ENCODE assay signal across 8 cellular contexts in the genomic region with DNA sequence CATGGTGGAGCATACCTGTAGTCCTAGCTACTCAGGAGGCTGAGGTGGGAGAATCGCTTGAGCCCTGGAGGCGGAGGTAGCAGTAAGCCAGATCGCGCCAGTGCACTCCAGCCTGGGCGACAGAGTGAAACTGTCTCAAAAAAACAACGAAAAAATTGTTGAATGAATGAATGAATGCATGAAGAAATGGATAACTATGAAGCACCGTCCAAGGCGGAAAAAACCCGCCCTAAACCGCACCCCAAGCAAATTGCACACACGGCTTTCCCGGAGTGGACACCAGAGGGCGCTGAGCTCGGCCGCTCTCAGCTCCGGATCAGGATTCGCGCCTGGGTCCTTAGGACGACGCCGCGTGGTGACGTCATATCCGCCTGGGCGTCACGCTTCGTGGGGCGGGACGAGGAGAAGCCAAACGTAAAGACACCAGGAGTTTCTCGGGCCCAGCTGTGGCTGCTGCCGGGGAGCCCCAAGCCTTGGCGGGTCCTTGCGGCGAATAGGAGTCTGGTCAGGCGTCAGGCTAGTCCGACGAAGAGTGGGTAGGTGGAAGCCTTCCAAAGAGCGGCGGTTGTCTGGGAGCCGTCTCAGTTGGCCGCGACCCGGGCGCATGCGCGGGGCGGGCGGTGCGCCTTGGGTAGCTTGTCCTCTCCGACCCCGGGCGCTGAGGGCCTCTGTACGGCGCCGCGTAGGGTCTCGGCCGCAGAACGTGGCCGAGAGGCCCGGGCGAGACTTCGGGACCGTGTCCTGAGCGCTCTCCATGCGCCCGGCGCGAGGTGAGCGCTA.
DNase-seq lines count a peak whose midpoint lies in the region; ATAC-seq and FAIRE-seq lines count a peak whose summit lies in the region.

TSS of gene HTD2 (plus strand) at position 639 of the 780 bp plus-strand sequence. CDS start 11,094 bp downstream, outside the sequence.
TSS of gene RPP14 (plus strand) at position 364 of the 780 bp plus-strand sequence. CDS start 4,085 bp downstream, outside the sequence.

- ATAC-seq in HG03457 (IDR thresholded peaks at IDR 0.05; ENCODE audit: unreplicated experiment): peak; percentile 69

- H3K4me3 ChIP-seq in BLaER1 treated with 17β-estradiol and CSF1 and Interleukin-3, amounts not matched to agents 10 nM and 100 nM: peak within 1 kb of the TSS; percentile 72 to 86 (median 77)

- DNase-seq in GM19239 (ENCODE audit: insufficient read length, low spot score) (peak; percentile 87), NCI-H524 (lab: John Stamatoyannopoulos, UW) (peak; percentile 87 to 92), kidney glomerular epithelial cell (lab: John Stamatoyannopoulos, UW) (peak; percentile 91)
- peak; percentile 98 to 99 for DNase-seq in activated CD4-positive, alpha-beta T cell treated with anti-CD3 and anti-CD28 coated beads for 4 hours
- peak; percentile 94 to 97 for DNase-seq in stimulated activated CD4-positive, alpha-beta T cell treated with anti-CD3 and anti-CD28 coated beads, Interleukin-1b, Interleukin-23, amount 100 ng/mL, for 1 hour (ENCODE audit: low read depth in 2 of 2)

- peak within 1 kb of the TSS; percentile 90 to 98 (median 95) for H3K4me2 ChIP-seq in BLaER1 treated with 17β-estradiol and CSF1 and Interleukin-3, amounts not matched to agents 10 nM and 100 nM

- peaks cover 8 to 12% (median 10%) of the 10 kb centered on the region in 11 experiments; a peak in 17 of 22 replicates for H3K9me3 ChIP-seq in BLaER1 treated with 17β-estradiol and CSF1 and Interleukin-3, amounts not matched to agents 10 nM and 100 nM (replicated peaks in 1 of 11)

- H3K27ac ChIP-seq in BLaER1 treated with 17β-estradiol and CSF1 and Interleukin-3, amounts not matched to agents 10 nM and 100 nM: peak within 1 kb of the TSS; percentile 90 to 99 (median 95)
- H3K27ac ChIP-seq in cingulate gyrus (ENCODE audit: low read depth, low read length): peak within 1 kb of the TSS; percentile 99

- H4K20me1 ChIP-seq in BLaER1 treated with 17β-estradiol and CSF1 and Interleukin-3, amounts not matched to agents 10 nM and 100 nM: peaks cover 31 to 42% (median 37%) of the 10 kb centered on the region in 11 experiments; a peak in 21 of 22 replicates

- H3K4me1 ChIP-seq in BLaER1 treated with 17β-estradiol and CSF1 and Interleukin-3, amounts not matched to agents 10 nM and 100 nM: peaks cover 16 to 26% (median 21%) of the 10 kb centered on the region in 10 experiments

- H3K36me3 ChIP-seq in BLaER1 treated with 17β-estradiol and CSF1 and Interleukin-3, amounts not matched to agents 10 nM and 100 nM: peaks cover 26 to 33% (median 33%) of the 10 kb centered on the region in 11 experiments

- H3K27me3 ChIP-seq in BLaER1 treated with 17β-estradiol and CSF1 and Interleukin-3, amounts not matched to agents 10 nM and 100 nM: no peaks in the 10 kb centered on the region

- peak within 1 kb of the TSS; percentile 84 to 98 (median 94) for H3K9ac ChIP-seq in BLaER1 treated with 17β-estradiol and CSF1 and Interleukin-3, amounts not matched to agents 10 nM and 100 nM

- FAIRE-seq in GM19239 (lab: Jason Lieb, UNC): peak; percentile 98

Comparison
In these comparisons a context has a peak if more than half of its experiments do, and no peak if none do; other contexts are left out.
1. Peak in every context shown above with its lines: DNase-seq, ATAC-seq, H3K4me3 ChIP-seq and H3K27ac ChIP-seq.